In genomic region chr17:39660011-39660360, GRCh38 we compare ENCODE assay signal across 14 cellular contexts. TPM values are rescaled to one million over a fixed set of nuclear protein-coding genes. Genes with fewer than 3 reads are reported as not detected.
DNase-seq lines count a peak whose midpoint lies in the region; ATAC-seq and TF ChIP-seq lines count a peak whose summit lies in the region.
"Had no signal": no experiment of that assay in that cellular context is flagged by ENCODE, and none has a peak within 500 bp of the region (broad histone marks: within the 10 kb centered on the region; RNA-seq: fewer than 3 reads in every experiment).

No MANE protein-coding gene starts in this region.

- CTCF ChIA-PET in CD4-positive, alpha-beta T cell (lab: Charles Lee) = no interaction called here

- intact Hi-C loops in CD4-positive, alpha-beta T cell (cut with DNase I, micrococcal nuclease) = no loop called here
- intact Hi-C loops in left lung (cut with DNase I) = no loop called here

- no peaks in the 10 kb centered on the region for H3K9me3 Mint-ChIP-seq in CD4-positive, alpha-beta T cell
- no peaks in the 10 kb centered on the region for H3K9me3 Mint-ChIP-seq in stimulated activated naive B cell treated with anti-CD40 and anti-IgM and Interleukin-4, amounts not matched to agents 10 μg/mL and 1 μg/mL and 100 μg/mL, for 72 hours

- POLR2A ChIA-PET in CD4-positive, alpha-beta T cell (lab: Charles Lee) = interaction anchor here (1.0 to 1.4 kb wide), 4 partner anchors 9 to 267 kb away, joined by 3 to 9 read pairs (median 4); partner anchors contain the start of genes LRRC3C, ORMDL3, PNMT and STARD3

- H3K27ac Mint-ChIP-seq in CD4-positive, alpha-beta T cell = peak overlapping the region; percentile 88
- peak overlapping the region; percentile 41 for H3K27ac Mint-ChIP-seq in T-helper 17 cell
- H3K27ac Mint-ChIP-seq in stimulated activated naive B cell treated with anti-CD40 and anti-IgM and Interleukin-4, amounts not matched to agents 10 μg/mL and 1 μg/mL and 100 μg/mL, for 72 hours = peak overlapping the region; percentile 88

- DNase-seq in CD4-positive, alpha-beta T cell = no peak
- no peak for DNase-seq in T-helper 17 cell
- DNase-seq in left lung = no peak
- no peak for DNase-seq in stimulated activated naive B cell treated with anti-CD40 and anti-IgM and Interleukin-4, amounts not matched to agents 10 μg/mL and 1 μg/mL and 100 μg/mL, for 72 hours
- DNase-seq in activated effector memory CD4-positive, alpha-beta T cell treated with Interleukin-2 at 50 U/mL for 16 hours = no peak
- no peak for DNase-seq in central memory CD4-positive, alpha-beta T cell
- DNase-seq in NCI-H1092 (lab: John Stamatoyannopoulos, UW) = no peak
- DNase-seq: DMS79 treated with DMSO at 0.1 percent for 48 hours, glutamatergic neuron, NCI-H1694, NCI-H446 treated with DMSO at 0.1 percent for 48 hours had no signal

- no peak for TF ChIP-seq CTCF in CD4-positive, alpha-beta T cell (IDR thresholded peaks at IDR 0.05)
- TF ChIP-seq CTCF in left lung (IDR thresholded peaks at IDR 0.05) = no peak

- peaks cover 0 to 71% of the 10 kb centered on the region in 2 donors for H3K36me3 ChIP-seq in left lung

- H3K4me1 Mint-ChIP-seq in CD4-positive, alpha-beta T cell (ENCODE audit: low read depth) = peaks cover 36% of the 10 kb centered on the region
- H3K4me1 Mint-ChIP-seq in T-helper 17 cell = no peaks in the 10 kb centered on the region
- H3K4me1 Mint-ChIP-seq in stimulated activated naive B cell treated with anti-CD40 and anti-IgM and Interleukin-4, amounts not matched to agents 10 μg/mL and 1 μg/mL and 100 μg/mL, for 72 hours = peaks cover 52 to 79% of the 10 kb centered on the region in 2 donors

- no peaks in the 10 kb centered on the region for H3K9me3 ChIP-seq in CD4-positive, alpha-beta T cell (ENCODE audit: control insufficient read depth, low read length)
- H3K9me3 ChIP-seq in T-helper 17 cell (ENCODE audit: control insufficient read depth, low read length, poor library complexity, severe bottlenecking) (no peaks in the 10 kb centered on the region), left lung (no peaks in the 10 kb centered on the region)

- peaks cover 68% of the 10 kb centered on the region for H3K36me3 Mint-ChIP-seq in CD4-positive, alpha-beta T cell (ENCODE audit: low read depth)
- peaks cover 2% of the 10 kb centered on the region for H3K36me3 Mint-ChIP-seq in T-helper 17 cell (ENCODE audit: low read depth)
- peaks cover 38 to 63% of the 10 kb centered on the region in 2 donors for H3K36me3 Mint-ChIP-seq in stimulated activated naive B cell treated with anti-CD40 and anti-IgM and Interleukin-4, amounts not matched to agents 10 μg/mL and 1 μg/mL and 100 μg/mL, for 72 hours

- no peak overlapping the region for H3K4me3 ChIP-seq in left lung

- peak overlapping the region; percentile 55 for H3K4me3 Mint-ChIP-seq in CD4-positive, alpha-beta T cell
- H3K4me3 Mint-ChIP-seq in T-helper 17 cell = no peak overlapping the region
- H3K4me3 Mint-ChIP-seq in stimulated activated naive B cell treated with anti-CD40 and anti-IgM and Interleukin-4, amounts not matched to agents 10 μg/mL and 1 μg/mL and 100 μg/mL, for 72 hours = peak overlapping the region; percentile 56 to 76

- peaks cover under 1% of the 10 kb centered on the region for H3K27me3 Mint-ChIP-seq in CD4-positive, alpha-beta T cell
- no peaks in the 10 kb centered on the region for H3K27me3 Mint-ChIP-seq in T-helper 17 cell
- no peaks in the 10 kb centered on the region for H3K27me3 Mint-ChIP-seq in stimulated activated naive B cell treated with anti-CD40 and anti-IgM and Interleukin-4, amounts not matched to agents 10 μg/mL and 1 μg/mL and 100 μg/mL, for 72 hours

- no peaks in the 10 kb centered on the region for H3K27me3 ChIP-seq in CD4-positive, alpha-beta T cell (ENCODE audit: control insufficient read depth, insufficient read depth, low read length)
- peaks cover 0 to 5% of the 10 kb centered on the region in 2 donors for H3K27me3 ChIP-seq in left lung

- peaks cover 7 to 72% of the 10 kb centered on the region in 2 donors for H3K4me1 ChIP-seq in left lung

- no peak overlapping the region for H3K27ac ChIP-seq in CD4-positive, alpha-beta T cell (ENCODE audit: low read depth, low read length)
- H3K27ac ChIP-seq in left lung = peak overlapping the region; percentile 54 to 72
- H3K27ac ChIP-seq: C4-2B, epithelial cell of prostate had no signal

- ATAC-seq in CD4-positive, alpha-beta T cell (ENCODE audit: poor library complexity) = no peak
- ATAC-seq in T-helper 17 cell (no peak), left lung (no peak), HG03159 (IDR thresholded peaks at IDR 0.05; ENCODE audit: unreplicated experiment) (no peak)
- ATAC-seq in stimulated activated naive B cell treated with anti-CD40 and anti-IgM and Interleukin-4, amounts not matched to agents 10 μg/mL and 1 μg/mL and 100 μg/mL, for 72 hours (replicated peaks) = peak in 1 of 2 donors; percentile 11

RNA-seq across cellular contexts. Expression of gene TCAP, which starts 5.2 kb away (rescaled TPM):
- 1 to 10 TPM; 6.4 TPM for total RNA-seq in CD4-positive, alpha-beta T cell
- total RNA-seq in T-helper 17 cell (1 to 10 TPM; 1.5 to 3.1 TPM), left lung (1 to 10 TPM; 2.0 to 2.6 TPM)

RNA-seq across cellular contexts. Expression of gene PNMT, which starts 8.3 kb away (rescaled TPM):
- total RNA-seq in CD4-positive, alpha-beta T cell = under 1 TPM in 1 of 2 experiments, not detected in 1; 0.47 TPM
- total RNA-seq in T-helper 17 cell (not detected), left lung (under 1 TPM; 0.38 to 0.58 TPM)

RNA-seq across cellular contexts. Expression of gene STARD3, which starts 23.0 kb away (rescaled TPM):
- total RNA-seq in CD4-positive, alpha-beta T cell = 10 to 100 TPM; 96.5 to 99.9 TPM
- total RNA-seq in T-helper 17 cell (10 to 100 TPM; 60.9 to 67.2 TPM), left lung (10 to 100 TPM; 57.2 to 66.1 TPM)

RNA-seq across cellular contexts. Expression of gene PGAP3, which starts 27.9 kb away (rescaled TPM):
- 10 to 100 TPM; 26.1 to 30.7 TPM for total RNA-seq in CD4-positive, alpha-beta T cell
- total RNA-seq in T-helper 17 cell (10 to 100 TPM; 28.8 to 31.3 TPM), left lung (10 to 100 TPM; 17.2 to 32.9 TPM)

RNA-seq across cellular contexts. Expression of gene PPP1R1B, which starts 33.2 kb away (rescaled TPM):
- total RNA-seq in CD4-positive, alpha-beta T cell = under 1 TPM in 1 of 2 experiments, not detected in 1; 0.25 TPM
- under 1 TPM; 0.22 to 0.42 TPM for total RNA-seq in T-helper 17 cell
- 10 to 100 TPM; 10.6 to 29.7 TPM for total RNA-seq in left lung
